Comparison of ENCODE assay signal across 29 cellular contexts in genomic region chr3:32137870-32138269, GRCh38. TPM values are rescaled to one million over a fixed set of nuclear protein-coding genes. Genes with fewer than 3 reads are reported as not detected.
DNase-seq lines count a peak whose midpoint lies in the region; ATAC-seq, FAIRE-seq and TF ChIP-seq lines count a peak whose summit lies in the region.
"Had no signal": no experiment of that assay in that cellular context is flagged by ENCODE, and none has a peak within 500 bp of the region (broad histone marks: within the 10 kb centered on the region; RNA-seq: fewer than 3 reads in every experiment).

No MANE protein-coding gene starts in this region.

- H3K36me3 Mint-ChIP-seq in naive thymus-derived CD4-positive, alpha-beta T cell: peaks cover 8 to 35% (median 27%) of the 10 kb centered on the region in 5 donors

- no peak for FAIRE-seq in K562 (lab: Jason Lieb, UNC)
- FAIRE-seq: G401.6, GM19239, HTR-8/SVneo had no signal

- H3K27ac Mint-ChIP-seq in naive thymus-derived CD4-positive, alpha-beta T cell: peak overlapping the region in 1 of 9 donors; percentile 6
- H3K27ac Mint-ChIP-seq: CD4-positive, alpha-beta T cell; H9 had no signal

- H3K27me3 Mint-ChIP-seq in naive thymus-derived CD4-positive, alpha-beta T cell: no peaks in the 10 kb centered on the region
- H3K27me3 Mint-ChIP-seq: activated naive CD8-positive, alpha-beta T cell treated with anti-CD3 and anti-CD28 coated beads, Interleukin-2, amount 50 U/mL, for 24 hours; CD4-positive, alpha-beta T cell had no signal

- TF ChIP-seq RAD21 in K562 (CRISPR knock-in tag; conservative IDR thresholded peaks at IDR 0.05 in 1 of 2, IDR thresholded peaks at IDR 0.05 in 1 of 2): no peak

- no peaks in the 10 kb centered on the region for H4K20me1 ChIP-seq in K562 (replicated peaks; ENCODE audit: control insufficient read depth, insufficient read depth, low read length)

- H3K4me1 Mint-ChIP-seq in naive thymus-derived CD4-positive, alpha-beta T cell: peaks cover 19 to 29% (median 21%) of the 10 kb centered on the region in 7 donors

- no TSS peak for BruUV-seq in K562 (replicated peaks; lab: Mats Ljungman, UMichigan)

- DNase-seq in NCI-H82 (lab: John Stamatoyannopoulos, UW) (peak; percentile 4), NCI-H82 treated with DMSO at 0.1 percent for 48 hours (lab: John Stamatoyannopoulos, UW; ENCODE audit: unreplicated experiment) (no peak), ELF-1 (ENCODE audit: low read depth, low spot score) (peak; percentile 81), K562 (ENCODE audit: extremely low read depth in 1 of 4, low spot score in 3 of 4) (no peak), erythroblast (lab: John Stamatoyannopoulos, UW) (no peak), NCI-H2107 (lab: John Stamatoyannopoulos, UW) (no peak), superior temporal gyrus (ENCODE audit: extremely low spot score) (no peak)
- DNase-seq in naive thymus-derived CD4-positive, alpha-beta T cell: no peak
- DNase-seq: activated effector memory CD4-positive, alpha-beta T cell treated with anti-CD3 and anti-CD28 coated beads, Interleukin-2, amount 50 U/mL, for 16 hours; activated naive CD8-positive, alpha-beta T cell treated with anti-CD3 and anti-CD28 coated beads, Interleukin-2, amount 50 U/mL, for 24 hours; CD4-positive, alpha-beta T cell; cerebellar nuclear complex; DMS153; dorsolateral prefrontal cortex; H9; KG1; mammary epithelial cell; MG63; NCI-H1105 treated with DMSO at 0.1 percent for 48 hours; NCI-H2081; stimulated activated CD4-positive, alpha-beta T cell treated with anti-CD3 and anti-CD28 coated beads, Interleukin-4, amount 100 ng/mL, for 4 hours; stimulated activated naive CD4-positive, alpha-beta T cell treated with Interleukin-2 at 50 U/mL for 16 hours had no signal

- H3K27me3 ChIP-seq in K562 (ENCODE audit: control insufficient read depth in 2 of 2, insufficient read depth in 2 of 2, low read length in 2 of 2): no peaks in the 10 kb centered on the region; a peak in 1 of 5 replicates
- no peaks in the 10 kb centered on the region for H3K27me3 ChIP-seq in naive thymus-derived CD4-positive, alpha-beta T cell (ENCODE audit: control insufficient read depth in 2 of 2, insufficient read depth in 2 of 2, low read length in 2 of 2)
- H3K27me3 ChIP-seq: dorsolateral prefrontal cortex, MG63, vagina had no signal

- TF ChIP-seq POLR2A in K562 (conservative IDR thresholded peaks at IDR 0.05): no peak
- TF ChIP-seq POLR2A in erythroblast (IDR thresholded peaks at IDR 0.05; ENCODE audit: low read length): no peak

- intact Hi-C loops in K562 (cut with micrococcal nuclease): no loop called here
- intact Hi-C loops in naive thymus-derived CD4-positive, alpha-beta T cell (cut with micrococcal nuclease): no loop called here

- H3K36me3 ChIP-seq in K562 (ENCODE audit: control insufficient read depth, insufficient read depth, low read length): no peaks in the 10 kb centered on the region
- H3K36me3 ChIP-seq in naive thymus-derived CD4-positive, alpha-beta T cell (ENCODE audit: control insufficient read depth in 2 of 3, insufficient read depth in 3 of 3, low read length in 3 of 3): peaks cover 0 to 19% (median 4%) of the 10 kb centered on the region in 3 experiments
- H3K36me3 ChIP-seq: MG63, vagina had no signal

- no peaks in the 10 kb centered on the region for H3K9me3 ChIP-seq in K562 (replicated peaks; ENCODE audit: control insufficient read depth, insufficient read depth, low read depth, low read length)
- no peaks in the 10 kb centered on the region for H3K9me3 ChIP-seq in naive thymus-derived CD4-positive, alpha-beta T cell (ENCODE audit: control insufficient read depth in 2 of 3, low read length in 3 of 3)
- H3K9me3 ChIP-seq: MG63, SK-N-SH, vagina had no signal

- no peaks in the 10 kb centered on the region for H3K79me2 ChIP-seq in K562 (ENCODE audit: control insufficient read depth, insufficient read depth, low read length)

- in situ Hi-C loops in K562 (cut with MboI): loop anchor here (5.0 kb wide), 1 partner anchor 116 kb away; no protein-coding TSS in a partner anchor

- POLR2A ChIA-PET in K562 (lab: Yijun Ruan, JAX): no interaction called here
- POLR2A ChIA-PET in naive thymus-derived CD4-positive, alpha-beta T cell (lab: Charles Lee): no interaction called here

- WGBS in K562 (ENCODE audit: insufficient coverage, low coverage, missing lambda C conversion rate): 39% methylated on average over 4 of the region's 4 CpGs

- H3K9ac ChIP-seq in K562 (ENCODE audit: insufficient read depth in 1 of 2, low read depth in 2 of 2, low read length in 2 of 2): no peak overlapping the region
- H3K9ac ChIP-seq: SK-N-SH had no signal

- no peak; the same call in 2 of the 3 replicates for ATAC-seq in K562
- no peak for ATAC-seq in naive thymus-derived CD4-positive, alpha-beta T cell
- ATAC-seq: sciatic nerve had no signal

- peaks cover 0 to 1% (median 0%) of the 10 kb centered on the region in 11 donors for H3K9me3 Mint-ChIP-seq in naive thymus-derived CD4-positive, alpha-beta T cell
- H3K9me3 Mint-ChIP-seq: activated naive CD8-positive, alpha-beta T cell treated with anti-CD3 and anti-CD28 coated beads, Interleukin-2, amount 50 U/mL, for 24 hours; CD4-positive, alpha-beta T cell; H9 had no signal

- no peak overlapping the region for H3K4me2 ChIP-seq in K562 (ENCODE audit: insufficient read depth, low read length)
- H3K4me2 ChIP-seq: SK-N-SH had no signal

- no peak for TF ChIP-seq CTCF in K562 (IDR thresholded peaks at IDR 0.05 in 2 of 3, conservative IDR thresholded peaks at IDR 0.05 in 1 of 3; ENCODE audit: insufficient read depth in 2 of 3, low read depth in 1 of 3, low read length in 3 of 3)

- H3K9me1 ChIP-seq in K562 (ENCODE audit: control insufficient read depth, insufficient read depth, low read length): no peaks in the 10 kb centered on the region

- H3K4me3 ChIP-seq in K562: no peak overlapping the region
- H3K4me3 ChIP-seq in naive thymus-derived CD4-positive, alpha-beta T cell (ENCODE audit: low read length): no peak overlapping the region
- H3K4me3 ChIP-seq: dorsolateral prefrontal cortex, MG63, vagina had no signal

- H2AFZ ChIP-seq in K562 (ENCODE audit: low read depth, low read length): no peak overlapping the region

- CTCF ChIA-PET in K562 (lab: Yijun Ruan, JAX; ENCODE audit: low intra/inter-chr PET ratio): no interaction called here
- CTCF ChIA-PET in naive thymus-derived CD4-positive, alpha-beta T cell (lab: Charles Lee): interaction anchor here (1.6 kb wide), 1 partner anchor 119 kb away, joined by 14 read pairs; no protein-coding TSS in a partner anchor

- no peak for TF ChIP-seq EP300 in K562 (IDR thresholded peaks at IDR 0.05; ENCODE audit: low read length)

- peak overlapping the region in 8 of 10 donors; percentile 1 to 66 (median 54) for H3K4me3 Mint-ChIP-seq in naive thymus-derived CD4-positive, alpha-beta T cell
- H3K4me3 Mint-ChIP-seq: activated naive CD8-positive, alpha-beta T cell treated with anti-CD3 and anti-CD28 coated beads, Interleukin-2, amount 50 U/mL, for 24 hours; CD4-positive, alpha-beta T cell; H9 had no signal

- H3K4me1 ChIP-seq in K562 (replicated peaks in 1 of 2; ENCODE audit: control insufficient read depth in 2 of 2, insufficient read depth in 2 of 2, low read length in 2 of 2): peaks cover 0 to 16% of the 10 kb centered on the region in 2 experiments; a peak in 3 of 5 replicates
- peaks cover 7 to 13% of the 10 kb centered on the region in 2 donors for H3K4me1 ChIP-seq in naive thymus-derived CD4-positive, alpha-beta T cell (ENCODE audit: control insufficient read depth in 2 of 2, insufficient read depth in 2 of 2, low read length in 2 of 2)
- H3K4me1 ChIP-seq: vagina had no signal

- no peak overlapping the region for H3K27ac ChIP-seq in K562 (ENCODE audit: extremely low read depth, low read depth, low read length)
- H3K27ac ChIP-seq in naive thymus-derived CD4-positive, alpha-beta T cell (ENCODE audit: low read depth, low read length): no peak overlapping the region
- H3K27ac ChIP-seq: 22Rv1, dorsolateral prefrontal cortex, vagina had no signal

TF ChIP-seq in K562, 482 proteins besides CTCF, POLR2A, EP300 and RAD21:
- TF ChIP-seq RFX7 (CRISPR knock-in tag; IDR thresholded peaks at IDR 0.05) (no peak), ZNF431 (CRISPR knock-in tag; IDR thresholded peaks at IDR 0.05) (0 out of 2 replicates have a peak, but pooled peaks have one; percentile 10)

RNA-seq across cellular contexts. Expression of gene GPD1L, which starts 31.4 kb away (rescaled TPM):
- 4.3 TPM in 2 replicates for total RNA-seq in K562 (2011; cell fraction: chromatin; rRNA removed; ENCODE audit: low replicate concordance)
- 1.6 and 2.2 TPM in 2 replicates for total RNA-seq in K562 (2011; cell fraction: nucleolus; rRNA removed)
- total RNA-seq in K562 (2011; cell fraction: nucleoplasm; rRNA removed): 2.6 and 4.7 TPM in 2 replicates
- total RNA-seq in K562 (2014; rRNA removed) (11.1 and 17.3 TPM in 2 replicates), K562 (2014; rRNA removed; fragmentation: Illumina TruSeq; extraction: Trizol) (13.6 and 14.1 TPM in 2 replicates), K562 (2015; rRNA removed; fragmentation: Illumina TruSeq; extraction: Trizol) (12.2 and 13.8 TPM in 2 replicates), K562 (2021) (12.3 and 14.7 TPM in 2 replicates)
- polyA plus RNA-seq in K562 (2011; rRNA removed) (4.9 and 10.2 TPM in 2 replicates), K562 (2014; fragmentation: Illumina TruSeq; extraction: Trizol) (12.3 and 14.2 TPM in 2 replicates), K562 (2014; fragmentation: Nextera tagmentation; extraction: Ambion mirVana) (1 to 10 TPM; 1.6 to 4.0 TPM), K562 (2014; rRNA removed) (9.9 and 10.2 TPM in 2 replicates)
- 3.6 and 3.7 TPM in 2 replicates for polyA plus RNA-seq in K562 (2011; cell fraction: cytosol; rRNA removed)
- 2.3 and 3.5 TPM in 2 replicates for polyA plus RNA-seq in K562 (2011; cell fraction: nucleus; rRNA removed)
- polyA plus RNA-seq in K562 (2012): 9.7 and 14.9 TPM in 2 replicates
- polyA minus RNA-seq in K562 (2011; rRNA and poly(A)+ RNA removed): 6.3 and 10.9 TPM in 2 replicates
- polyA minus RNA-seq in K562 (2011; cell fraction: cytosol; rRNA and poly(A)+ RNA removed): 1.7 and 5.5 TPM in 2 replicates
- polyA minus RNA-seq in K562 (2011; cell fraction: nucleus; rRNA and poly(A)+ RNA removed): 1.3 and 1.4 TPM in 2 replicates
- total RNA-seq in naive thymus-derived CD4-positive, alpha-beta T cell: 10 to 100 TPM; 14.1 to 23.8 (median 21.4) TPM
- polyA plus RNA-seq in naive thymus-derived CD4-positive, alpha-beta T cell: 10 to 100 TPM; 10.6 to 14.6 TPM

Comparison
In these comparisons a context has a peak if more than half of its experiments do, and no peak if none do; other contexts are left out.
1. DNase-seq: peak in NCI-H82 (single experiment) and ELF-1 (single experiment); none in NCI-H82 treated with DMSO at 0.1 percent for 48 hours (single experiment), K562 (0 of 4), naive thymus-derived CD4-positive, alpha-beta T cell (0 of 9), erythroblast (0 of 2), NCI-H2107 (single experiment) and superior temporal gyrus (single experiment).